Comparison of ENCODE assay signal across 20 cellular contexts in the genomic region with DNA sequence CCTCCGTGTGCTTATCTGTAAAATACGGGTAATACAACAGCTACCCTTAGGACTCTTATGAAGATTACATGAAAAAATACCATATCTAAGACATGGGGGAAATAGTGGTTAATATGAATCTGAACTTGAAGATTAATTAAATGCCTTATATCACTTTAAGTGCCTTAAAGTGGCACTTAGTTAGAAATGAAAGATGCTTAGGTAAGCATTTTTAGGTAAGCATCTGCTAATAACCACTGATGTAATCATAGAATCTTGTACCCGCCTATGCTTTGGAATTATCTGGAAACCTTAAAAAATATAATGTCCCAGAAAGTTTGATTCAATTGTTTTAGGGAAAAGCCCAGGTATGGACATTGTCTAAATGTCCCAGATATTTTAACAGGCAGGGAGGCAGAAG. TPM values are rescaled to one million over a fixed set of nuclear protein-coding genes. Genes with fewer than 3 reads are reported as not detected.
"Had no signal": no experiment of that assay in that cellular context is flagged by ENCODE, and none has a peak within 500 bp of the region (broad histone marks: within the 10 kb centered on the region; RNA-seq: fewer than 3 reads in every experiment).

No MANE protein-coding gene starts in this region.

- H3K27ac Mint-ChIP-seq: nephron, type B pancreatic cell had no signal

- H3K27ac ChIP-seq: coronary artery, foreskin keratinocyte, left ventricle myocardium inferior had no signal

- H3K4me2 ChIP-seq: smooth muscle cell had no signal

- H3K4me3 Mint-ChIP-seq: central memory CD8-positive, alpha-beta T cell; nephron; type B pancreatic cell had no signal

- H3K9me3 Mint-ChIP-seq: central memory CD8-positive, alpha-beta T cell; nephron; type B pancreatic cell had no signal

- H3K4me1 Mint-ChIP-seq: central memory CD8-positive, alpha-beta T cell; nephron had no signal

- H3K4me1 ChIP-seq: foreskin keratinocyte, left ventricle myocardium inferior had no signal

- H3K9me3 ChIP-seq: left ventricle myocardium inferior, mucosa of descending colon had no signal

- DNase-seq: activated CD4-positive, alpha-beta T cell treated with anti-CD3 and anti-CD28 coated beads, Interleukin-2, amount 50 U/mL, for 48 hours; activated gamma-delta T cell treated with Interleukin-2 at 50 U/mL for 16 hours; activated T-cell treated with anti-CD3 and anti-CD28 coated beads, Interleukin-2, amount 50 U/mL, for 72 hours; foreskin keratinocyte; glutamatergic neuron; hypothalamus; left ventricle myocardium inferior; mucosa of descending colon; occipital lobe; right cardiac atrium; stimulated activated CD4-positive, alpha-beta T cell treated with anti-CD3 and anti-CD28 coated beads, Interleukin-4, amount 100 ng/mL, for 4 hours; stimulated activated CD8-positive, alpha-beta memory T cell treated with anti-CD3 and anti-CD28 coated beads, Interleukin-4, amount 100 ng/mL, for 48 hours; stimulated activated naive CD8-positive, alpha-beta T cell treated with anti-CD3 and anti-CD28 coated beads, Interleukin-15, Interleukin-2, amounts not matched to agents 100 U/mL and 50 U/mL, for 24 hours; T-helper 9 cell had no signal

- H3K27me3 Mint-ChIP-seq: central memory CD8-positive, alpha-beta T cell; type B pancreatic cell had no signal

- H3K36me3 ChIP-seq: left ventricle myocardium inferior had no signal

- ATAC-seq: foreskin keratinocyte, mucosa of descending colon, right cardiac atrium had no signal

- H3K4me3 ChIP-seq: coronary artery, left ventricle myocardium inferior, mucosa of descending colon, smooth muscle cell had no signal

- H3K36me3 Mint-ChIP-seq: type B pancreatic cell had no signal

RNA-seq across cellular contexts. Expression of a gene that starts 12.2 kb away (rescaled TPM):
- total RNA-seq: foreskin keratinocyte, kidney epithelial cell, left ventricle myocardium inferior, occipital lobe, right cardiac atrium, smooth muscle cell had no signal
- polyA plus RNA-seq: foreskin keratinocyte, right cardiac atrium, smooth muscle cell had no signal
